In genomic region chr15:74374648-74375302, GRCh38 we compare ENCODE assay signal across 8 cellular contexts. TPM values are rescaled to one million over a fixed set of nuclear protein-coding genes. Genes with fewer than 3 reads are reported as not detected.
A peak's percentile ranks its signal among the peaks of the same experiment; 100 is the strongest.
DNase-seq lines count a peak whose midpoint lies in the region; ATAC-seq, FAIRE-seq and TF ChIP-seq lines count a peak whose summit lies in the region.

No MANE protein-coding gene starts in this region.

- TF ChIP-seq CTCF in HFFc6 (IDR thresholded peaks at IDR 0.05) (no peak), GM12878 (IDR thresholded peaks at IDR 0.05 in 2 of 3, conservative IDR thresholded peaks at IDR 0.05 in 1 of 3; ENCODE audit: control insufficient read depth in 2 of 3, extremely low read depth in 1 of 3, insufficient read depth in 1 of 3, low read depth in 3 of 3, low read length in 3 of 3) (peak in 1 of 3 experiments; percentile 20; a peak in 1 of 6 replicates)

- SMC1A ChIA-PET in GM12878 (lab: Charles Lee; ENCODE audit: uncharacterized antibody, unreplicated experiment), result interaction anchor here (0.8 to 21.3 kb wide), 12 partner anchors 8 to 394 kb away, joined by 3 to 544 read pairs (median 4); partner anchors contain the start of gene SEMA7A

- RAD21 ChIA-PET in GM12878 (lab: Charles Lee; ENCODE audit: unreplicated experiment), result interaction anchor here (0.7 to 3.2 kb wide), 11 partner anchors 10 to 240 kb away, joined by 3 to 18 read pairs (median 8); partner anchors contain the start of gene UBL7

- 27% methylated on average over 11 of the region's 11 CpGs for WGBS in GM12878 (ENCODE audit: insufficient coverage, insufficient replicate concordance, low lambda C conversion rate, missing lambda C conversion rate)

- H3K36me3 ChIP-seq in CD8-positive, alpha-beta memory T cell (ENCODE audit: insufficient read depth, low read length), result no peaks in the 10 kb centered on the region
- no peaks in the 10 kb centered on the region for H3K36me3 ChIP-seq in GM12878 (ENCODE audit: control insufficient read depth in 2 of 2, insufficient read depth in 2 of 2, low read length in 1 of 2)

- POLR2A ChIA-PET in CD8-positive, alpha-beta memory T cell (lab: Charles Lee), result interaction anchor here (1.4 kb wide), 1 partner anchor 86 kb away, joined by 13 read pairs; the partner anchor contains the start of gene UBL7
- POLR2A ChIA-PET in GM12878 (lab: Charles Lee), result interaction anchor here (0.6 to 1.8 kb wide), 10 partner anchors 9 to 108 kb away, joined by 3 to 8 read pairs (median 4); partner anchors contain the start of gene UBL7
- POLR2A ChIA-PET in naive thymus-derived CD8-positive, alpha-beta T cell (lab: Charles Lee), result interaction anchor here (0.6 to 2.9 kb wide), 10 partner anchors 11 to 413 kb away, joined by 3 to 11 read pairs (median 3); no protein-coding TSS in a partner anchor

- H3K79me2 ChIP-seq in GM12878 (ENCODE audit: control insufficient read depth, insufficient read depth, low read length), result no peaks in the 10 kb centered on the region; the same call in 1 of the 2 replicates

- no peaks in the 10 kb centered on the region for H3K9me3 Mint-ChIP-seq in CD8-positive, alpha-beta memory T cell
- no peaks in the 10 kb centered on the region for H3K9me3 Mint-ChIP-seq in HFFc6
- H3K9me3 Mint-ChIP-seq in naive thymus-derived CD8-positive, alpha-beta T cell, result no peaks in the 10 kb centered on the region

- peak overlapping the region; percentile 23 to 80 (median 50) for H3K27ac Mint-ChIP-seq in CD8-positive, alpha-beta memory T cell
- H3K27ac Mint-ChIP-seq in HFFc6, result no peak overlapping the region
- peak overlapping the region in 8 of 10 donors; percentile 7 to 84 (median 67) for H3K27ac Mint-ChIP-seq in naive thymus-derived CD8-positive, alpha-beta T cell

- no peaks in the 10 kb centered on the region for H3K36me3 Mint-ChIP-seq in CD8-positive, alpha-beta memory T cell
- H3K36me3 Mint-ChIP-seq in HFFc6 (ENCODE audit: low read depth), result no peaks in the 10 kb centered on the region
- no peaks in the 10 kb centered on the region for H3K36me3 Mint-ChIP-seq in naive thymus-derived CD8-positive, alpha-beta T cell

- BruUV-seq in GM12878 (replicated peaks; lab: Mats Ljungman, UMichigan), result no TSS peak

- no peak; the same call in 1 of the 3 replicates for ATAC-seq in GM12878
- ATAC-seq in naive thymus-derived CD8-positive, alpha-beta T cell, result peak in 1 of 2 donors; percentile 8
- ATAC-seq in GM18502 (IDR thresholded peaks at IDR 0.05; ENCODE audit: poor library complexity, unreplicated experiment), result no peak

- CTCF ChIA-PET in CD8-positive, alpha-beta memory T cell (lab: Charles Lee), result interaction anchor here (0.7 to 4.4 kb wide), 20 partner anchors 9 to 413 kb away, joined by 3 to 37 read pairs (median 4); no protein-coding TSS in a partner anchor
- CTCF ChIA-PET in GM12878 (lab: Yijun Ruan, JAX), result interaction anchor here (0.7 to 21.7 kb wide), 28 partner anchors 8 to 425 kb away, joined by 3 to 655 read pairs (median 4); partner anchors contain the start of genes CLK3 and SEMA7A

- H4K20me1 ChIP-seq in GM12878 (ENCODE audit: control insufficient read depth, insufficient read depth), result no peaks in the 10 kb centered on the region

- no peak for TF ChIP-seq RAD21 in GM12878 (IDR thresholded peaks at IDR 0.05; ENCODE audit: insufficient read depth, low read depth, low read length)

- H3K9ac ChIP-seq in GM12878 (ENCODE audit: control insufficient read depth, insufficient read depth, low read length), result no peak overlapping the region

- no peaks in the 10 kb centered on the region for H3K9me3 ChIP-seq in CD8-positive, alpha-beta memory T cell (ENCODE audit: low read length)
- no peaks in the 10 kb centered on the region for H3K9me3 ChIP-seq in GM12878 (replicated peaks; ENCODE audit: control insufficient read depth, insufficient read depth, low read length)

- peak overlapping the region; percentile 82 for H3K4me2 ChIP-seq in GM12878 (ENCODE audit: control insufficient read depth, insufficient read depth)

- peaks cover 10% of the 10 kb centered on the region for H3K4me1 ChIP-seq in CD8-positive, alpha-beta memory T cell (ENCODE audit: insufficient read depth, low read length)
- peaks cover 36% of the 10 kb centered on the region for H3K4me1 ChIP-seq in GM12878 (ENCODE audit: control insufficient read depth, insufficient read depth, low read length)

- H3K27me3 Mint-ChIP-seq in CD8-positive, alpha-beta memory T cell, result peaks cover 0 to 9% of the 10 kb centered on the region in 2 donors
- H3K27me3 Mint-ChIP-seq in HFFc6 (ENCODE audit: insufficient read depth), result peaks cover 19% of the 10 kb centered on the region
- H3K27me3 Mint-ChIP-seq in naive thymus-derived CD8-positive, alpha-beta T cell, result peaks cover 0 to 7% (median 5%) of the 10 kb centered on the region in 5 donors

- peak overlapping the region; percentile 85 for H3K4me3 ChIP-seq in CD8-positive, alpha-beta memory T cell (ENCODE audit: low read length)
- H3K4me3 ChIP-seq in GM12878, result peak overlapping the region; percentile 69

- no peak for DNase-seq in CD8-positive, alpha-beta memory T cell
- DNase-seq in HFFc6 (no peak), GM12878 (ENCODE audit: low read depth, low spot score) (no peak), NCI-H748 treated with DMSO at 0.1 percent for 48 hours (lab: John Stamatoyannopoulos, UW) (no peak), NCI-H187 (lab: John Stamatoyannopoulos, UW) (no peak), T-helper 9 cell (no peak)
- DNase-seq in naive thymus-derived CD8-positive, alpha-beta T cell, result peak in 1 of 10 donors; percentile 47

- H3K4me3 Mint-ChIP-seq in CD8-positive, alpha-beta memory T cell, result peak overlapping the region; percentile 66 to 95 (median 82)
- peak overlapping the region; percentile 84 for H3K4me3 Mint-ChIP-seq in HFFc6
- peak overlapping the region; percentile 69 to 91 (median 86) for H3K4me3 Mint-ChIP-seq in naive thymus-derived CD8-positive, alpha-beta T cell

- no peaks in the 10 kb centered on the region for H3K27me3 ChIP-seq in CD8-positive, alpha-beta memory T cell (ENCODE audit: insufficient read depth, low read length, poor library complexity, severe bottlenecking)
- H3K27me3 ChIP-seq in GM12878 (replicated peaks in 1 of 2; ENCODE audit: control insufficient read depth in 2 of 2, insufficient read depth in 2 of 2, low read length in 1 of 2), result no peaks in the 10 kb centered on the region; a peak in 2 of 4 replicates

- H2AFZ ChIP-seq in GM12878 (ENCODE audit: control insufficient read depth, low read depth, low read length), result peak overlapping the region; percentile 18; the same call in 1 of the 2 replicates

- no peak overlapping the region for H3K27ac ChIP-seq in CD8-positive, alpha-beta memory T cell (ENCODE audit: low read depth, low read length)
- no peak overlapping the region for H3K27ac ChIP-seq in GM12878 (ENCODE audit: control insufficient read depth, insufficient read depth)

- intact Hi-C loops in GM12878 (cut with micrococcal nuclease; ENCODE audit: unreplicated experiment), result loop anchor here (1.0 to 2.0 kb wide), 4 partner anchors 64 to 246 kb away; partner anchors contain the start of gene ARID3B

- peaks cover 11 to 15% (median 13%) of the 10 kb centered on the region in 3 donors for H3K4me1 Mint-ChIP-seq in CD8-positive, alpha-beta memory T cell
- H3K4me1 Mint-ChIP-seq in HFFc6 (ENCODE audit: low read depth), result peaks cover 25% of the 10 kb centered on the region
- H3K4me1 Mint-ChIP-seq in naive thymus-derived CD8-positive, alpha-beta T cell, result peaks cover 6 to 25% (median 15%) of the 10 kb centered on the region in 4 donors

- TF ChIP-seq POLR2A in GM12878 (IDR thresholded peaks at IDR 0.05; ENCODE audit: low read depth, low read length), result no peak

- in situ Hi-C loops in GM12878 (cut with MboI), result loop anchor here (5.0 kb wide), 1 partner anchor 248 kb away; no protein-coding TSS in a partner anchor

- TF ChIP-seq EP300 in GM12878 (IDR thresholded peaks at IDR 0.05; ENCODE audit: borderline replicate concordance in 1 of 2, control insufficient read depth in 1 of 2, low read depth in 2 of 2, low read length in 2 of 2), result no peak

- no peak for FAIRE-seq in GM12878 (lab: Jason Lieb, UNC)

RNA-seq across cellular contexts. Expression of gene CYP11A1, which starts 7.3 kb away (rescaled TPM):
- not detected for total RNA-seq in CD8-positive, alpha-beta memory T cell
- polyA plus RNA-seq in CD8-positive, alpha-beta memory T cell, result not detected
- under 1 TPM in 4 of 6 experiments, not detected in 2; 0.12 to 0.17 (median 0.14) TPM for total RNA-seq in HFFc6 (2021; fragmentation: NEBNext Ultra II Directional; extraction: Animal tissue kit (Norgen Biotek cat#: 25700))
- 8.3 and 9.5 TPM in 2 replicates for total RNA-seq in GM12878 (2013; cell fraction: nucleolus; rRNA removed)
- not detected in 2 replicates for total RNA-seq in GM12878 (2014; rRNA removed)
- total RNA-seq in GM12878 (2014; rRNA removed; fragmentation: Illumina TruSeq; extraction: Trizol), result not detected in 2 replicates
- 0.29 and 0.69 TPM in 2 replicates for total RNA-seq in GM12878 (2021)
- 0.34 TPM for polyA plus RNA-seq in GM12878 (2011; ENCODE audit: low read depth)
- polyA plus RNA-seq in GM12878 (2011; rRNA removed), result 1.1 and 1.2 TPM in 2 replicates
- 0.90 and 1.7 TPM in 2 replicates for polyA plus RNA-seq in GM12878 (2011; cell fraction: cytosol; rRNA removed)
- 1.4 and 3.2 TPM in 2 replicates for polyA plus RNA-seq in GM12878 (2011; cell fraction: nucleus; rRNA removed)
- 0.50 and 1.1 TPM in 2 replicates for polyA plus RNA-seq in GM12878 (2012)
- polyA plus RNA-seq in GM12878 (2014; fragmentation: Illumina TruSeq; extraction: Trizol), result 0.19 TPM in 1 of 2 replicates, not detected in the other
- under 1 TPM; 0.11 to 0.23 TPM for polyA plus RNA-seq in GM12878 (2014; fragmentation: Nextera tagmentation; extraction: Ambion mirVana)
- 0.52 TPM in 1 of 2 replicates, not detected in the other for polyA plus RNA-seq in GM12878 (2014; rRNA removed)
- not detected for polyA plus RNA-seq in GM12878 (2016; fragmentation: Nextera tagmentation; extraction: Ambion mirVana)
- polyA minus RNA-seq in GM12878 (2011; rRNA and poly(A)+ RNA removed), result 0.80 and 2.3 TPM in 2 replicates
- not detected in 2 replicates for polyA minus RNA-seq in GM12878 (2011; cell fraction: cytosol; rRNA and poly(A)+ RNA removed)
- polyA minus RNA-seq in GM12878 (2011; cell fraction: nucleus; rRNA and poly(A)+ RNA removed), result 1.4 and 1.5 TPM in 2 replicates
- total RNA-seq in naive thymus-derived CD8-positive, alpha-beta T cell, result not detected
- not detected for polyA plus RNA-seq in naive thymus-derived CD8-positive, alpha-beta T cell

RNA-seq across cellular contexts. Expression of gene SEMA7A, which starts 59.0 kb away (rescaled TPM):
- total RNA-seq in CD8-positive, alpha-beta memory T cell, result 10 to 100 TPM; 71.2 to 72.5 TPM
- 1.9 TPM for polyA plus RNA-seq in CD8-positive, alpha-beta memory T cell
- total RNA-seq in HFFc6 (2021; fragmentation: NEBNext Ultra II Directional; extraction: Animal tissue kit (Norgen Biotek cat#: 25700)), result 100 to 1,000 TPM; 115 to 196 (median 129) TPM
- total RNA-seq in GM12878 (2013; cell fraction: nucleolus; rRNA removed), result 137 and 160 TPM in 2 replicates
- total RNA-seq in GM12878 (2014; rRNA removed) (56.3 and 58.3 TPM in 2 replicates), GM12878 (2014; rRNA removed; fragmentation: Illumina TruSeq; extraction: Trizol) (48.7 and 52.9 TPM in 2 replicates), GM12878 (2021) (112 and 114 TPM in 2 replicates)
- polyA plus RNA-seq in GM12878 (2011; ENCODE audit: low read depth), result 33.6 TPM
- polyA plus RNA-seq in GM12878 (2011; rRNA removed) (37.6 and 65.2 TPM in 2 replicates), GM12878 (2014; fragmentation: Illumina TruSeq; extraction: Trizol) (47.9 and 70.5 TPM in 2 replicates), GM12878 (2014; fragmentation: Nextera tagmentation; extraction: Ambion mirVana) (1 to 10 TPM in 1 of 2 experiments, under 1 TPM in 1; 0.08 to 1.1 TPM), GM12878 (2014; rRNA removed) (99.1 and 99.2 TPM in 2 replicates), GM12878 (2016; fragmentation: Nextera tagmentation; extraction: Ambion mirVana) (10 to 100 TPM; 13.3 to 15.6 TPM)
- 115 and 126 TPM in 2 replicates for polyA plus RNA-seq in GM12878 (2011; cell fraction: cytosol; rRNA removed)
- 208 and 229 TPM in 2 replicates for polyA plus RNA-seq in GM12878 (2011; cell fraction: nucleus; rRNA removed)
- 60.0 and 110 TPM in 2 replicates for polyA plus RNA-seq in GM12878 (2012)
- 75.6 and 130 TPM in 2 replicates for polyA minus RNA-seq in GM12878 (2011; rRNA and poly(A)+ RNA removed)
- polyA minus RNA-seq in GM12878 (2011; cell fraction: cytosol; rRNA and poly(A)+ RNA removed), result 48.1 and 52.4 TPM in 2 replicates
- 48.2 and 63.7 TPM in 2 replicates for polyA minus RNA-seq in GM12878 (2011; cell fraction: nucleus; rRNA and poly(A)+ RNA removed)
- 1 to 10 TPM; 3.2 TPM for total RNA-seq in naive thymus-derived CD8-positive, alpha-beta T cell
- 1 to 10 TPM in 1 of 3 donors, under 1 TPM in 2; 0.09 to 1.7 (median 0.20) TPM for polyA plus RNA-seq in naive thymus-derived CD8-positive, alpha-beta T cell

Comparison
In these comparisons a context has a peak if more than half of its experiments do, and no peak if none do; other contexts are left out.
1. RNA of gene SEMA7A, which starts 59.0 kb away (total RNA-seq): 115 to 196 TPM in HFFc6, 71.2 to 72.5 TPM in CD8-positive, alpha-beta memory T cell and 48.7 to 160 TPM in GM12878; 3.2 TPM in naive thymus-derived CD8-positive, alpha-beta T cell; every median in the first group is over 10 times any median in the second.
2. Peak in every context shown above with its lines, with median percentiles within 50 percentile points of each other: H3K4me3 Mint-ChIP-seq.